In genomic region chr4:2728221-2728620, GRCh38 we compare ENCODE assay signal across 23 cellular contexts.
"Had no signal": no experiment of that assay in that cellular context is flagged by ENCODE, and none has a peak within 500 bp of the region (broad histone marks: within the 10 kb centered on the region; RNA-seq: fewer than 3 reads in every experiment).

No MANE protein-coding gene starts in this region.

- H3K27ac ChIP-seq: colonic mucosa, epithelial cell of prostate, esophagus muscularis mucosa, foreskin keratinocyte, gastroesophageal sphincter, heart left ventricle, hepatocyte, neutrophil, parathyroid adenoma, right lobe of liver, thoracic aorta, tibial nerve, upper lobe of left lung had no signal

- ATAC-seq: foreskin keratinocyte; gastroesophageal sphincter; heart left ventricle; left lobe of liver; natural killer cell treated with Interleukin-12 subunit alpha and Interleukin-12 subunit beta and Interleukin-15 and Interleukin-18, amount 100 ng/mL, for 72 hours; right lobe of liver; stimulated activated memory B cell treated with anti-CD40 and anti-IgM and Interleukin-4, amounts not matched to agents 10 μg/mL and 1 μg/mL and 100 μg/mL, for 72 hours; stimulated activated naive CD8-positive, alpha-beta T cell treated with anti-CD3 and anti-CD28 coated beads, Interleukin-15, Interleukin-2, amounts not matched to agents 100 U/mL and 50 U/mL, for 24 hours had no signal

- H3K27me3 ChIP-seq: colonic mucosa, esophagus muscularis mucosa, foreskin keratinocyte, gastroesophageal sphincter, heart left ventricle, hepatocyte, neutrophil, right lobe of liver, tibial nerve, upper lobe of left lung had no signal

- DNase-seq: colonic mucosa; effector CD8-positive, alpha-beta T cell; endodermal cell; foreskin keratinocyte; heart left ventricle; right lobe of liver; stimulated activated CD4-positive, alpha-beta T cell treated with anti-CD3 and anti-CD28 coated beads, Interleukin-2, amount 100 ng/mL, for 24 hours; stimulated activated CD4-positive, alpha-beta T cell treated with anti-CD3 and anti-CD28 coated beads, Interleukin-4, amount 100 ng/mL, for 24 hours; stimulated activated naive CD8-positive, alpha-beta T cell treated with anti-CD3 and anti-CD28 coated beads, Interleukin-15, Interleukin-2, amounts not matched to agents 100 U/mL and 50 U/mL, for 24 hours; substantia nigra; upper lobe of left lung had no signal

- H3K9me3 ChIP-seq: colonic mucosa, esophagus muscularis mucosa, gastroesophageal sphincter, heart left ventricle, neutrophil, right lobe of liver, thoracic aorta, tibial nerve, upper lobe of left lung had no signal

- H3K4me1 ChIP-seq: colonic mucosa, esophagus muscularis mucosa, foreskin keratinocyte, gastroesophageal sphincter, heart left ventricle, parathyroid adenoma, right lobe of liver, tibial nerve, upper lobe of left lung had no signal

- H3K79me2 ChIP-seq: hepatocyte, parathyroid adenoma had no signal

- H3K4me2 ChIP-seq: hepatocyte had no signal

- H3K4me3 ChIP-seq: colonic mucosa, esophagus muscularis mucosa, gastroesophageal sphincter, heart left ventricle, hepatocyte, lung, right lobe of liver, thoracic aorta, tibial nerve, upper lobe of left lung had no signal

- H2AFZ ChIP-seq: hepatocyte, parathyroid adenoma had no signal

- H3K36me3 ChIP-seq: colonic mucosa had no signal
